In the genomic region with DNA sequence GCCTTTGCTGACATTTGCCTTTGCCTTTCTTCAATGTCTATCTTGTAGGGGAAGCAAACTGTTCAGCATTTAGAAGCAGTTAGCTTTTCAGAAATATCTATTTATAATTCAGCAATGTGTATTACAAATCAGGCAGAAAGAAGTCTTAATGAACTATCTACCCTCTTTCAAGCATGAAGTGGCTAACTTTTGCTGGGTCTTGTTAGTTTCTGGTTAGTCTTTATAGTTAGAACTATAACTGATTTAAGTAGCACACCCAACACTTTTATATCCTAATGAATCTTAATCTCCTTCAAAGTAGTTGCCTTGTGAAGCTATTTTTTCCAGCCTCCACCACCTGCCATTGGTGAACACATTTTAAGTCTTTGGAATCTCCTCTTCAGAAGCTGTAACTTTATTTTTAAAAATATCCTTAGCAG, we compare ENCODE assay signal across 19 cellular contexts. TPM values are rescaled to one million over a fixed set of nuclear protein-coding genes. Genes with fewer than 3 reads are reported as not detected.
A peak's percentile ranks its signal among the peaks of the same experiment; 100 is the strongest.
DNase-seq lines count a peak whose midpoint lies in the region; ATAC-seq and TF ChIP-seq lines count a peak whose summit lies in the region.
"Had no signal": no experiment of that assay in that cellular context is flagged by ENCODE, and none has a peak within 500 bp of the region (broad histone marks: within the 10 kb centered on the region; RNA-seq: fewer than 3 reads in every experiment).

No MANE protein-coding gene starts in this region.

- TF ChIP-seq POLR2A in GM18951 (IDR thresholded peaks at IDR 0.05; ENCODE audit: extremely low read depth, insufficient read depth, insufficient read length) (peak; percentile 4), spleen (IDR thresholded peaks at IDR 0.05) (no peak)

- H3K36me3 Mint-ChIP-seq in CD8-positive, alpha-beta T cell = peaks cover 90% of the 10 kb centered on the region
- peaks cover 83% of the 10 kb centered on the region for H3K36me3 Mint-ChIP-seq in activated CD8-positive, alpha-beta T cell treated with anti-CD3 and anti-CD28 coated beads, Interleukin-2, amount 10 ng/mL, durations not matched to agents 7 days and 5 days (ENCODE audit: low read depth)
- H3K36me3 Mint-ChIP-seq in memory B cell = peaks cover 38% of the 10 kb centered on the region

- no peaks in the 10 kb centered on the region for H3K27me3 ChIP-seq in CD8-positive, alpha-beta T cell (ENCODE audit: insufficient read depth, low read length)
- no peaks in the 10 kb centered on the region for H3K27me3 ChIP-seq in spleen (replicated peaks in 1 of 7)
- H3K27me3 ChIP-seq: adrenal gland, gastrocnemius medialis, neural progenitor cell, right atrium auricular region, testis had no signal

- ATAC-seq in CD8-positive, alpha-beta T cell = peak; percentile 18
- peak; percentile 5 for ATAC-seq in activated CD8-positive, alpha-beta T cell treated with anti-CD3 and anti-CD28 coated beads, Interleukin-2, amount 10 ng/mL, durations not matched to agents 7 days and 5 days
- ATAC-seq in memory B cell (ENCODE audit: low read depth) = peak; percentile 5
- no peak for ATAC-seq in HG03159 (IDR thresholded peaks at IDR 0.05; ENCODE audit: unreplicated experiment)
- ATAC-seq: gastrocnemius medialis had no signal

- in situ Hi-C loops in GM18951 (cut with MboI; ENCODE audit: low sequenced_read_pairs, unreplicated experiment) = loop anchor here (25.0 kb wide), 1 partner anchor 984 kb away; no protein-coding TSS in a partner anchor

- no peaks in the 10 kb centered on the region for H3K4me1 ChIP-seq in CD8-positive, alpha-beta T cell (ENCODE audit: insufficient read depth, low read length)
- H3K4me1 ChIP-seq in spleen = peaks cover 0 to 37% (median 10%) of the 10 kb centered on the region in 6 donors
- H3K4me1 ChIP-seq: adrenal gland, gastrocnemius medialis, neural progenitor cell, right atrium auricular region, testis had no signal

- no peaks in the 10 kb centered on the region for H3K9me3 ChIP-seq in CD8-positive, alpha-beta T cell (ENCODE audit: low read length)
- H3K9me3 ChIP-seq in spleen = no peaks in the 10 kb centered on the region
- H3K9me3 ChIP-seq: adrenal gland, gastrocnemius medialis, right atrium auricular region, testis had no signal

- no peak overlapping the region for H3K27ac Mint-ChIP-seq in CD8-positive, alpha-beta T cell
- H3K27ac Mint-ChIP-seq in activated CD8-positive, alpha-beta T cell treated with anti-CD3 and anti-CD28 coated beads, Interleukin-2, amount 10 ng/mL, durations not matched to agents 7 days and 5 days = no peak overlapping the region
- peak overlapping the region; percentile 78 for H3K27ac Mint-ChIP-seq in memory B cell
- H3K27ac Mint-ChIP-seq: neural progenitor cell had no signal

- no peak overlapping the region for H3K27ac ChIP-seq in CD8-positive, alpha-beta T cell (ENCODE audit: low read depth, low read length)
- no peak overlapping the region for H3K27ac ChIP-seq in spleen
- H3K27ac ChIP-seq: adrenal gland, gastrocnemius medialis, neural progenitor cell, right atrium auricular region, testis had no signal

- H3K36me3 ChIP-seq in CD8-positive, alpha-beta T cell (ENCODE audit: insufficient read depth, low read length) = peaks cover 62% of the 10 kb centered on the region
- H3K36me3 ChIP-seq in spleen = peaks cover 11 to 100% (median 90%) of the 10 kb centered on the region in 6 donors

- H3K4me3 ChIP-seq in CD8-positive, alpha-beta T cell (ENCODE audit: low read depth, low read length) = no peak overlapping the region
- no peak overlapping the region for H3K4me3 ChIP-seq in spleen
- H3K4me3 ChIP-seq: adrenal gland, gastrocnemius medialis, lung, neural progenitor cell, right atrium auricular region, testis had no signal

- no peaks in the 10 kb centered on the region for H3K27me3 Mint-ChIP-seq in CD8-positive, alpha-beta T cell (ENCODE audit: low read depth)
- no peaks in the 10 kb centered on the region for H3K27me3 Mint-ChIP-seq in activated CD8-positive, alpha-beta T cell treated with anti-CD3 and anti-CD28 coated beads, Interleukin-2, amount 10 ng/mL, durations not matched to agents 7 days and 5 days (ENCODE audit: low read depth)
- no peaks in the 10 kb centered on the region for H3K27me3 Mint-ChIP-seq in memory B cell

- POLR2A ChIA-PET in CD8-positive, alpha-beta T cell (lab: Charles Lee) = interaction anchor here (1.3 to 1.4 kb wide), 2 partner anchors 10 to 13 kb away, joined by 5 to 6 read pairs; a partner anchor contains a TSS
- POLR2A ChIA-PET in activated CD8-positive, alpha-beta T cell treated with anti-CD3 and anti-CD28 coated beads, Interleukin-2, amount 10 ng/mL, durations not matched to agents 7 days and 5 days (lab: Charles Lee) = interaction anchor here (0.8 to 1.7 kb wide), 2 partner anchors 9 to 13 kb away, joined by 8 to 14 read pairs; a partner anchor contains a TSS

- CTCF ChIA-PET in CD8-positive, alpha-beta T cell (lab: Charles Lee) = interaction anchor here (0.9 to 1.0 kb wide), 2 partner anchors 9 to 10 kb away, joined by 4 to 5 read pairs; no protein-coding TSS in a partner anchor
- CTCF ChIA-PET in activated CD8-positive, alpha-beta T cell treated with anti-CD3 and anti-CD28 coated beads, Interleukin-2, amount 10 ng/mL, durations not matched to agents 7 days and 5 days (lab: Charles Lee) = interaction anchor here (6.8 kb wide), 1 partner anchor 9 kb away, joined by 57 read pairs; no protein-coding TSS in a partner anchor

- TF ChIP-seq CTCF in CD8-positive, alpha-beta T cell (IDR thresholded peaks at IDR 0.05) = no peak
- no peak for TF ChIP-seq CTCF in spleen (IDR thresholded peaks at IDR 0.05 in 8 of 11, conservative IDR thresholded peaks at IDR 0.05 in 3 of 11)

- no peak for DNase-seq in CD8-positive, alpha-beta T cell
- no peak for DNase-seq in activated CD8-positive, alpha-beta T cell treated with anti-CD3 and anti-CD28 coated beads, Interleukin-2, amount 10 ng/mL, durations not matched to agents 7 days and 5 days
- no peak for DNase-seq in memory B cell (ENCODE audit: low spot score in 2 of 2)
- no peak for DNase-seq in RPMI8226
- DNase-seq in foreskin melanocyte = no peak
- DNase-seq in spleen = no peak
- DNase-seq: adrenal gland; cerebellar nuclear complex; gastrocnemius medialis; GOT3; NCI-H2171; NCI-H82; stimulated activated CD4-positive, alpha-beta T cell treated with anti-CD3 and anti-CD28 coated beads, Interleukin-2, amount 100 ng/mL, for 24 hours; testis had no signal

- intact Hi-C loops in CD8-positive, alpha-beta T cell (cut with DNase I, micrococcal nuclease) = no loop called here
- intact Hi-C loops in spleen (cut with DNase I; ENCODE audit: low total_unique reads) = no loop called here

- peaks cover 27% of the 10 kb centered on the region for H3K4me1 Mint-ChIP-seq in CD8-positive, alpha-beta T cell (ENCODE audit: low read depth)
- H3K4me1 Mint-ChIP-seq in activated CD8-positive, alpha-beta T cell treated with anti-CD3 and anti-CD28 coated beads, Interleukin-2, amount 10 ng/mL, durations not matched to agents 7 days and 5 days (ENCODE audit: low read depth) = peaks cover 31% of the 10 kb centered on the region
- H3K4me1 Mint-ChIP-seq in memory B cell = peaks cover 9% of the 10 kb centered on the region
- H3K4me1 Mint-ChIP-seq: neural progenitor cell had no signal

- H3K4me3 Mint-ChIP-seq in CD8-positive, alpha-beta T cell = no peak overlapping the region
- H3K4me3 Mint-ChIP-seq in activated CD8-positive, alpha-beta T cell treated with anti-CD3 and anti-CD28 coated beads, Interleukin-2, amount 10 ng/mL, durations not matched to agents 7 days and 5 days = no peak overlapping the region
- H3K4me3 Mint-ChIP-seq in memory B cell = no peak overlapping the region
- H3K4me3 Mint-ChIP-seq: neural progenitor cell had no signal

- no peaks in the 10 kb centered on the region for H3K9me3 Mint-ChIP-seq in CD8-positive, alpha-beta T cell
- no peaks in the 10 kb centered on the region for H3K9me3 Mint-ChIP-seq in activated CD8-positive, alpha-beta T cell treated with anti-CD3 and anti-CD28 coated beads, Interleukin-2, amount 10 ng/mL, durations not matched to agents 7 days and 5 days (ENCODE audit: insufficient read depth)
- no peaks in the 10 kb centered on the region for H3K9me3 Mint-ChIP-seq in memory B cell
- H3K9me3 Mint-ChIP-seq: neural progenitor cell had no signal

RNA-seq across cellular contexts. Expression of a gene that starts 13.3 kb away (rescaled TPM):
- 1,000 to 10,000 TPM; 1,161 to 1,206 TPM for total RNA-seq in CD8-positive, alpha-beta T cell
- 100 to 1,000 TPM; 257 TPM for total RNA-seq in activated CD8-positive, alpha-beta T cell treated with anti-CD3 and anti-CD28 coated beads, Interleukin-2, amount 10 ng/mL, durations not matched to agents 7 days and 5 days
- total RNA-seq in spleen = 100 to 1,000 TPM; 187 to 405 (median 247) TPM
- polyA plus RNA-seq in spleen = 100 to 1,000 TPM in 2 of 3 donors, 10 to 100 TPM in 1; 76.9 to 168 (median 115) TPM
